ENCODE assay signal across 9 cellular contexts in the genomic region with DNA sequence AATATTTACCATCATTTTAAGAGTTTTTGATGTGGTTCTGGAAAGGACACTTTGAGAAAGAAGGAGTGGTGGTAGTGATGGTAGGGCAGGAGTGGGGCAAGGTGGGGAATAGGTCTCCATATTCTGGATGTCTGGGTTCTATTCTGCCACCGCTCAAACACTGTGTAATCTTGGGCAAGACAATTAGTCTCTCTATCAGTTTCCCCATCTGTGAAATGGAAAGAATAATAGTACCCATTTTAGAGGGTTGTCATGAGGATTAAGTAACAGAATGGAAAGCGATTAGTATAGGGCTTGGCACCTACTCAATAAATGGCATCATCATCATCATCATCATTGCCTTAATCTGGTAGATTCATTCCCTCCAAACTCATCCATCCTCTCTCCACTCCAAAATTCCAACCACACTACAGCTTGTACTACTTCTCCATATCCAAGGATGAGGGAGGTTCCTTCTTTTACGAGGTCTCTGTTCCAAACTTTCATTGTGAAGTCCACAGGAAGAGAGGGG. TPM values are rescaled to one million over a fixed set of nuclear protein-coding genes. Genes with fewer than 3 reads are reported as not detected.
DNase-seq lines count a peak whose midpoint lies in the region; ATAC-seq, FAIRE-seq and TF ChIP-seq lines count a peak whose summit lies in the region.
"Had no signal": no experiment of that assay in that cellular context is flagged by ENCODE, and none has a peak within 500 bp of the region (broad histone marks: within the 10 kb centered on the region; RNA-seq: fewer than 3 reads in every experiment).

No MANE protein-coding gene starts in this region.

- H3K4me3 ChIP-seq in right atrium auricular region (no peak overlapping the region), heart right ventricle (peak overlapping the region in 2 of 10 donors; percentile 81 to 82), transverse colon (peak overlapping the region in 1 of 4 donors; percentile 72)

- H3K27ac ChIP-seq in right atrium auricular region = peak overlapping the region; percentile 73 to 85
- peak overlapping the region in 3 of 10 donors; percentile 39 to 81 (median 77) for H3K27ac ChIP-seq in heart right ventricle
- peak overlapping the region in 3 of 4 donors; percentile 75 to 97 (median 93) for H3K27ac ChIP-seq in transverse colon

- TF ChIP-seq POLR2A in transverse colon (IDR thresholded peaks at IDR 0.05) = no peak

- H3K9me3 ChIP-seq in right atrium auricular region = no peaks in the 10 kb centered on the region
- H3K9me3 ChIP-seq in heart right ventricle = no peaks in the 10 kb centered on the region
- H3K9me3 ChIP-seq in transverse colon = no peaks in the 10 kb centered on the region

- TF ChIP-seq CTCF in right atrium auricular region (IDR thresholded peaks at IDR 0.05) (no peak), heart right ventricle (IDR thresholded peaks at IDR 0.05) (no peak), transverse colon (IDR thresholded peaks at IDR 0.05) (no peak)

- H3K27me3 ChIP-seq in right atrium auricular region (no peaks in the 10 kb centered on the region), heart right ventricle (peaks cover 0 to 4% (median 0%) of the 10 kb centered on the region in 7 donors), transverse colon (no peaks in the 10 kb centered on the region)

- no peak for FAIRE-seq in frontal cortex (lab: Jason Lieb, UNC)

- intact Hi-C loops in heart right ventricle (cut with DNase I) = loop anchor here in 8 of 10 donors (1.0 to 10.0 kb wide), 9 partner anchors 83 to 339 kb away; partner anchors contain the start of genes TRPC4AP (in 3 of the 8), GSS (in 2 of the 8) and MYH7B (in 2 of the 8)
- intact Hi-C loops in transverse colon (cut with DNase I; ENCODE audit: low total_unique reads) = loop anchor here (5.0 kb wide), 1 partner anchor 84 kb away; the partner anchor contains the start of genes GSS and MYH7B

- H3K27ac Mint-ChIP-seq in activated naive CD8-positive, alpha-beta T cell = peak overlapping the region; percentile 73
- peak overlapping the region in 4 of 6 donors; percentile 71 to 82 (median 74) for H3K27ac Mint-ChIP-seq in naive B cell

- H3K27me3 Mint-ChIP-seq in activated naive CD8-positive, alpha-beta T cell = no peaks in the 10 kb centered on the region
- no peaks in the 10 kb centered on the region for H3K27me3 Mint-ChIP-seq in naive B cell

- ATAC-seq in heart right ventricle = no peak
- no peak for ATAC-seq in naive B cell (ENCODE audit: low read depth in 2 of 2)
- ATAC-seq in GM21786 (IDR thresholded peaks at IDR 0.05; ENCODE audit: unreplicated experiment) = no peak

- H3K4me1 ChIP-seq in right atrium auricular region (peaks cover 0 to 45% of the 10 kb centered on the region in 2 donors), heart right ventricle (peaks cover 8 to 54% (median 42%) of the 10 kb centered on the region in 9 donors), transverse colon (peaks cover 19 to 56% (median 49%) of the 10 kb centered on the region in 4 donors)

- H3K36me3 Mint-ChIP-seq in activated naive CD8-positive, alpha-beta T cell = no peaks in the 10 kb centered on the region
- H3K36me3 Mint-ChIP-seq in naive B cell = no peaks in the 10 kb centered on the region

- peaks cover 66% of the 10 kb centered on the region for H3K4me1 Mint-ChIP-seq in activated naive CD8-positive, alpha-beta T cell (ENCODE audit: low read depth)
- peaks cover 50 to 56% (median 50%) of the 10 kb centered on the region in 3 donors for H3K4me1 Mint-ChIP-seq in naive B cell

- no peaks in the 10 kb centered on the region for H3K36me3 ChIP-seq in right atrium auricular region
- H3K36me3 ChIP-seq in heart right ventricle = no peaks in the 10 kb centered on the region
- H3K36me3 ChIP-seq in transverse colon = no peaks in the 10 kb centered on the region

- TF ChIP-seq EP300 in transverse colon (IDR thresholded peaks at IDR 0.05; ENCODE audit: low read depth) = no peak

- H3K9me3 Mint-ChIP-seq in activated naive CD8-positive, alpha-beta T cell (ENCODE audit: low read depth) = no peaks in the 10 kb centered on the region
- H3K9me3 Mint-ChIP-seq in naive B cell = no peaks in the 10 kb centered on the region

- 47 to 54% methylated on average over 3 of the region's 3 CpGs for WGBS in heart right ventricle, 2 donors
- 55 to 61% methylated on average over 3 of the region's 3 CpGs for WGBS in transverse colon (ENCODE audit: low coverage in 1 of 2), 2 donors

- in situ Hi-C loops in transverse colon (cut with MboI; ENCODE audit: low pct_ligation_motif_present in 1 of 4, low pct_unique_long_range_greater_than_20kb in 1 of 4, low sequenced_read_pairs in 3 of 4) = loop anchor here (5.0 to 25.0 kb wide), 3 partner anchors 84 to 339 kb away; partner anchors contain the start of genes GSS (in 3 of the 4), MYH7B (in 3 of the 4) and TRPC4AP (in 2 of the 4)

- no peak for DNase-seq in right atrium auricular region (ENCODE audit: low spot score)
- no peak for DNase-seq in heart right ventricle
- no peak for DNase-seq in naive B cell
- no peak for DNase-seq in transverse colon
- DNase-seq in frontal cortex (ENCODE audit: low spot score in 2 of 2) = no peak
- no peak for DNase-seq in NCI-H2081 treated with DMSO at 0.1 percent for 48 hours (lab: John Stamatoyannopoulos, UW)
- DNase-seq: effector CD4-positive, alpha-beta T cell had no signal

- H3K4me3 Mint-ChIP-seq in activated naive CD8-positive, alpha-beta T cell = peak overlapping the region; percentile 88
- H3K4me3 Mint-ChIP-seq in naive B cell = peak overlapping the region; percentile 23 to 93 (median 86)

RNA-seq across cellular contexts. Expression of gene GGT7, which starts 1.0 kb away (rescaled TPM):
- total RNA-seq in right atrium auricular region (10 to 100 TPM in 1 of 2 donors, 1 to 10 TPM in 1; 7.3 to 10.3 TPM), heart right ventricle (10 to 100 TPM in 9 of 10 donors, 1 to 10 TPM in 1; 8.0 to 27.7 (median 14.9) TPM), transverse colon (10 to 100 TPM; 11.2 to 19.1 (median 15.1) TPM), frontal cortex (13.5 TPM)
- polyA plus RNA-seq in heart right ventricle (10 to 100 TPM; 14.6 to 45.4 TPM), naive B cell (ENCODE audit: low read depth in 6 of 6) (1 to 10 TPM; 2.6 to 6.2 (median 4.2) TPM)

RNA-seq across cellular contexts. Expression of gene ACSS2, which starts 2.8 kb away (rescaled TPM):
- total RNA-seq in right atrium auricular region (10 to 100 TPM; 64.6 to 89.4 TPM), heart right ventricle (100 to 1,000 TPM in 6 of 10 donors, 10 to 100 TPM in 4; 90.2 to 125 (median 104) TPM), transverse colon (100 to 1,000 TPM; 257 to 393 (median 359) TPM), frontal cortex (18.3 TPM)
- polyA plus RNA-seq in heart right ventricle (100 to 1,000 TPM in 1 of 2 donors, 10 to 100 TPM in 1; 65.4 to 213 TPM), naive B cell (ENCODE audit: low read depth in 6 of 6) (10 to 100 TPM in 1 of 6 donors, 1 to 10 TPM in 5; 4.8 to 20.1 (median 5.7) TPM)

RNA-seq across cellular contexts. Expression of gene NCOA6, which starts 48.2 kb away (rescaled TPM):
- 10 to 100 TPM; 18.2 to 18.4 TPM for total RNA-seq in right atrium auricular region
- total RNA-seq in heart right ventricle = 10 to 100 TPM; 15.5 to 19.7 (median 18.0) TPM
- 10 to 100 TPM; 11.6 to 37.5 TPM for polyA plus RNA-seq in heart right ventricle
- polyA plus RNA-seq in naive B cell (ENCODE audit: low read depth in 6 of 6) = 10 to 100 TPM in 1 of 6 donors, 1 to 10 TPM in 4, under 1 TPM in 1; 0.74 to 13.5 (median 4.4) TPM
- 10 to 100 TPM; 34.8 to 81.8 (median 44.2) TPM for total RNA-seq in transverse colon
- total RNA-seq in frontal cortex = 92.5 TPM
